ENCODE assay signal across 9 cellular contexts in genomic region chr17:78583091-78583490, GRCh38. TPM values are rescaled to one million over a fixed set of nuclear protein-coding genes. Genes with fewer than 3 reads are reported as not detected.
DNase-seq lines count a peak whose midpoint lies in the region; ATAC-seq and TF ChIP-seq lines count a peak whose summit lies in the region.
"Had no signal": no experiment of that assay in that cellular context is flagged by ENCODE, and none has a peak within 500 bp of the region (broad histone marks: within the 10 kb centered on the region; RNA-seq: fewer than 3 reads in every experiment).

No MANE protein-coding gene starts in this region.

- ATAC-seq in left lobe of liver (peak; percentile 19), left colon (no peak)

- POLR2A ChIA-PET in HEK293T (lab: Yijun Ruan, JAX): interaction anchor here (1.2 kb wide), 1 partner anchor 10 kb away, joined by 3 read pairs; no protein-coding TSS in a partner anchor

- intact Hi-C loops in left colon (cut with DNase I, micrococcal nuclease): no loop called here

- CTCF ChIA-PET in HEK293T (lab: Yijun Ruan, JAX): interaction anchor here (0.7 kb wide), 1 partner anchor 50 kb away, joined by 3 read pairs; no protein-coding TSS in a partner anchor

- DNase-seq in DMS 273 (lab: John Stamatoyannopoulos, UW; ENCODE audit: unreplicated experiment) (peak; percentile 48), DMS 273 treated with DMSO at 0.1 percent for 48 hours (lab: John Stamatoyannopoulos, UW) (no peak), HEK293T (ENCODE audit: extremely low spot score) (peak; percentile 52), SW480 (ENCODE audit: low spot score) (peak; percentile 43), left lobe of liver (ENCODE audit: low spot score) (no peak), GDM1 (lab: John Stamatoyannopoulos, UW) (no peak), left colon (no peak), NCI-H1694 (lab: John Stamatoyannopoulos, UW) (no peak)
- DNase-seq: immature natural killer cell had no signal

TF ChIP-seq in HEK293T, 16 proteins besides CTCF, POLR2A, EP300 and RAD21:
- TF ChIP-seq PKNOX1 (IDR thresholded peaks at IDR 0.05) (no peak), FOXK2 (IDR thresholded peaks at IDR 0.05) (no peak), ZNF384 (IDR thresholded peaks at IDR 0.05) (no peak), CTBP1 (IDR thresholded peaks at IDR 0.05; ENCODE audit: borderline replicate concordance) (no peak), FOXA1 (IDR thresholded peaks at IDR 0.05) (no peak), BHLHE40 (IDR thresholded peaks at IDR 0.05; ENCODE audit: borderline replicate concordance) (no peak), ELF4 (IDR thresholded peaks at IDR 0.05) (no peak), LEF1 (IDR thresholded peaks at IDR 0.05; ENCODE audit: borderline replicate concordance) (no peak), FOXM1 (IDR thresholded peaks at IDR 0.05; ENCODE audit: borderline replicate concordance) (no peak), SUZ12 (IDR thresholded peaks at IDR 0.05) (no peak), SP1 (IDR thresholded peaks at IDR 0.05) (no peak), L3MBTL2 (conservative IDR thresholded peaks at IDR 0.05) (no peak), HDGF (IDR thresholded peaks at IDR 0.05; ENCODE audit: borderline replicate concordance) (no peak), NFRKB (IDR thresholded peaks at IDR 0.05) (no peak), ARNT (IDR thresholded peaks at IDR 0.05) (no peak)

RNA-seq across cellular contexts. Expression of gene DNAH17, which starts 5.9 kb away (rescaled TPM):
- total RNA-seq in left lobe of liver (not detected), left colon (not detected)

Comparison
In these comparisons a context has a peak if more than half of its experiments do, and no peak if none do; other contexts are left out.
1. DNase-seq: peak in DMS 273 (single experiment), HEK293T (single experiment) and SW480 (single experiment); none in DMS 273 treated with DMSO at 0.1 percent for 48 hours (single experiment), left lobe of liver (single experiment), GDM1 (single experiment), left colon (0 of 2) and NCI-H1694 (single experiment).